In the genomic region with DNA sequence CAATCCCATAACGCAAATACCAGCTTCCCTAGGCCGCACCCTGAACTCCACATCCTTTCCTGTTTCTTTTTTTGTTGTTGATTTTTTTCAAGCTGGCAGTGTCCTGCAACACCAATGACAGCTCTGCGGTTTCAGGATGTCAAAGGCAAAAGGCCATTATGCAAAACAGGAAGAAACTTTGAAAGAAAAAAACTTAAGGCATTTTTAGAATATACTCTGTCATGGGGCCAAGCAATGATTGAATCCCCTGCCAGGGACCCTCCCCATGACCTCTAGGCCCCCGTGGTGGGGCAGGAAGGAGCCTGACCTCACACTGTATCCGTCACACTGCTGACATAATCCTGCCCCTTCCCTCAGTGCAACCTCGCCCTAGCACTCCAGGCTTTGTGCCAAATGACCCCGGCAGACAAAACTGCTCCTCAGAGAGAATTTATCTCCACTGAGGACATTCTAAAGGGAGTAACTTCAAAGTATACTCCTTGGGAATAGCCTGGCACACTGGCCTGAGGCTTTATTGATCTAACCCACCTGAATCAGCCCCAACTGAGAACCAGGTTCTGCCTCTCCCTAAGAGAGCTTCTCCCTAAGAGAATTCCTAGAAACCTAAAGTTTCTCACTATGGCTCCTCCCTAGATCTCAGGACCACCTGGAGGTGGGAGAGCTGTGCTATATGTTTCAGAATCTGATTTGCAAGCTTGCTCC, we compare ENCODE assay signal across 8 cellular contexts. TPM values are rescaled to one million over a fixed set of nuclear protein-coding genes. Genes with fewer than 3 reads are reported as not detected.
A peak's percentile ranks its signal among the peaks of the same experiment; 100 is the strongest.
DNase-seq lines count a peak whose midpoint lies in the region; ATAC-seq, FAIRE-seq and TF ChIP-seq lines count a peak whose summit lies in the region.

No MANE protein-coding gene starts in this region.

- peak overlapping the region; percentile 20 for H3K4me3 ChIP-seq in AG10803 (ENCODE audit: low read length)
- H3K4me3 ChIP-seq in OCI-LY3 (ENCODE audit: low read length) = peak overlapping the region; percentile 95
- H3K4me3 ChIP-seq in bronchial epithelial cell (ENCODE audit: low read depth, low read length) = no peak overlapping the region
- no peak overlapping the region for H3K4me3 ChIP-seq in mesendoderm (ENCODE audit: low read length)
- H3K4me3 ChIP-seq in upper lobe of right lung = peak overlapping the region; percentile 5

- TF ChIP-seq CTCF in AG10803 (conservative IDR thresholded peaks at IDR 0.05; ENCODE audit: low read length) = no peak
- TF ChIP-seq CTCF in OCI-LY3 (IDR thresholded peaks at IDR 0.05; ENCODE audit: low read depth, low read length) = no peak
- TF ChIP-seq CTCF in bronchial epithelial cell (IDR thresholded peaks at IDR 0.05; ENCODE audit: insufficient read depth, low read length, severe bottlenecking) = no peak
- no peak for TF ChIP-seq CTCF in upper lobe of right lung (IDR thresholded peaks at IDR 0.05)

- H4K8ac ChIP-seq in mesendoderm (ENCODE audit: low read depth, low read length) = no peak overlapping the region

- peaks cover 85% of the 10 kb centered on the region for H4K20me1 ChIP-seq in OCI-LY3 (ENCODE audit: insufficient read depth, low read length)

- no peak for FAIRE-seq in bronchial epithelial cell (lab: Jason Lieb, UNC)

- peak overlapping the region; percentile 22 for H3K56ac ChIP-seq in mesendoderm (ENCODE audit: low read length)

- peak overlapping the region; percentile 90 for H3K4me2 ChIP-seq in OCI-LY3 (ENCODE audit: low read length)
- H3K4me2 ChIP-seq in mesendoderm (ENCODE audit: low read length) = no peak overlapping the region

- peak overlapping the region; percentile 72 for H2AK5ac ChIP-seq in mesendoderm (ENCODE audit: low read length)

- 100% methylated on average over 1 of the region's 7 CpGs for WGBS in mesendoderm (ENCODE audit: extremely low coverage, insufficient coverage, low lambda C conversion rate)

- no peak overlapping the region for H2BK120ac ChIP-seq in mesendoderm (ENCODE audit: low read depth, low read length)

- H3K4me1 ChIP-seq in OCI-LY3 (ENCODE audit: low read length) = peaks cover 98% of the 10 kb centered on the region
- H3K4me1 ChIP-seq in mesendoderm (ENCODE audit: control insufficient read depth, low read depth, low read length) = peaks cover 22% of the 10 kb centered on the region
- peaks cover 98% of the 10 kb centered on the region for H3K4me1 ChIP-seq in upper lobe of right lung

- peaks cover 28% of the 10 kb centered on the region for H3K79me1 ChIP-seq in mesendoderm (ENCODE audit: low read length)

- no peak for DNase-seq in AG10803 (ENCODE audit: low read depth)
- peak; percentile 60 for DNase-seq in bronchial epithelial cell (ENCODE audit: low read depth)
- peak; percentile 23 for DNase-seq in mesendoderm
- peak; percentile 82 for DNase-seq in upper lobe of right lung
- no peak for DNase-seq in DMS114 treated with DMSO at 0.1 percent for 48 hours (lab: John Stamatoyannopoulos, UW; ENCODE audit: unreplicated experiment)

- H3K79me2 ChIP-seq in OCI-LY3 (ENCODE audit: low read length) (peaks cover 100% of the 10 kb centered on the region), mesendoderm (ENCODE audit: control insufficient read depth, insufficient read depth, low read length) (peaks cover 18% of the 10 kb centered on the region)

- H2BK15ac ChIP-seq in mesendoderm (replicated peaks; ENCODE audit: low read depth) = no peak overlapping the region

- H3K9me3 ChIP-seq in OCI-LY3 (ENCODE audit: insufficient read depth, low read length) = no peaks in the 10 kb centered on the region
- no peaks in the 10 kb centered on the region for H3K9me3 ChIP-seq in upper lobe of right lung

- ATAC-seq in GM21447 (IDR thresholded peaks at IDR 0.05; ENCODE audit: unreplicated experiment) (peak; percentile 36), upper lobe of right lung (peak; percentile 55), GM18867 (IDR thresholded peaks at IDR 0.05; ENCODE audit: unreplicated experiment) (no peak)

- H3K9ac ChIP-seq in OCI-LY3 (ENCODE audit: low read length) (peak overlapping the region; percentile 99), mesendoderm (ENCODE audit: low read length) (peak overlapping the region; percentile 9)

- no peak overlapping the region for H3K4ac ChIP-seq in mesendoderm (ENCODE audit: low read depth, low read length)

- H2BK5ac ChIP-seq in mesendoderm (ENCODE audit: low read length) = no peak overlapping the region

- H4K5ac ChIP-seq in mesendoderm (ENCODE audit: low read length) = no peak overlapping the region

- intact Hi-C loops in upper lobe of right lung (cut with DNase I) = no loop called here

- H3K27me3 ChIP-seq in OCI-LY3 (ENCODE audit: low read depth, low read length) = no peaks in the 10 kb centered on the region
- H3K27me3 ChIP-seq in bronchial epithelial cell (ENCODE audit: control insufficient read depth, insufficient read depth, low read length) = no peaks in the 10 kb centered on the region
- H3K27me3 ChIP-seq in mesendoderm (ENCODE audit: insufficient read depth, low read length, poor library complexity) = no peaks in the 10 kb centered on the region
- no peaks in the 10 kb centered on the region for H3K27me3 ChIP-seq in upper lobe of right lung

- peaks cover 15% of the 10 kb centered on the region for H3K36me3 ChIP-seq in OCI-LY3 (replicated peaks; ENCODE audit: low read depth, low read length)
- peaks cover 2% of the 10 kb centered on the region for H3K36me3 ChIP-seq in bronchial epithelial cell (ENCODE audit: control insufficient read depth, insufficient read depth, low read length)
- H3K36me3 ChIP-seq in mesendoderm (ENCODE audit: control insufficient read depth, insufficient read depth, low read length) = no peaks in the 10 kb centered on the region
- no peaks in the 10 kb centered on the region for H3K36me3 ChIP-seq in upper lobe of right lung

- H3K23ac ChIP-seq in mesendoderm (ENCODE audit: low read length) = no peak overlapping the region

- no peak overlapping the region for H3K18ac ChIP-seq in mesendoderm (ENCODE audit: low read length)

- H3K27ac ChIP-seq in OCI-LY3 (ENCODE audit: low read length) = peak overlapping the region; percentile 84
- H3K27ac ChIP-seq in mesendoderm (ENCODE audit: low read depth, low read length) = no peak overlapping the region
- H3K27ac ChIP-seq in upper lobe of right lung = peak overlapping the region; percentile 97

- H2AFZ ChIP-seq in OCI-LY3 (ENCODE audit: low read depth, low read length) = no peak overlapping the region

RNA-seq across cellular contexts. Expression of gene B4GALT1, which starts 7.9 kb away (rescaled TPM):
- total RNA-seq in bronchial epithelial cell (21.3 and 30.3 TPM in 2 replicates), upper lobe of right lung (80.1 TPM)
- 16.0 TPM for polyA plus RNA-seq in mesendoderm (2013, experiment 1 of 2)
- polyA plus RNA-seq in mesendoderm (2013, experiment 2 of 2) = 15.4 TPM

Comparison
In these comparisons a context has a peak if more than half of its experiments do, and no peak if none do; other contexts are left out.
1. DNase-seq: peak in bronchial epithelial cell (single experiment), mesendoderm (single experiment) and upper lobe of right lung (single experiment); none in AG10803 (single experiment) and DMS114 treated with DMSO at 0.1 percent for 48 hours (single experiment).
2. H3K4me3 ChIP-seq: peak in AG10803 (single experiment), OCI-LY3 (single experiment) and upper lobe of right lung (single experiment); none in bronchial epithelial cell (single experiment) and mesendoderm (single experiment).